31 cellular contexts compared by ENCODE assay signal in genomic region chr17:12596961-12597360, GRCh38.
DNase-seq lines count a peak whose midpoint lies in the region; ATAC-seq and TF ChIP-seq lines count a peak whose summit lies in the region.
"Had no signal": no experiment of that assay in that cellular context is flagged by ENCODE, and none has a peak within 500 bp of the region (broad histone marks: within the 10 kb centered on the region; RNA-seq: fewer than 3 reads in every experiment).

No MANE protein-coding gene starts in this region.

- no peak for TF ChIP-seq POLR2A in IMR-90 (IDR thresholded peaks at IDR 0.05; ENCODE audit: low read depth, low read length)

- H3K27me3 ChIP-seq in IMR-90 (ENCODE audit: control insufficient read depth, insufficient read depth, low read length), result no peaks in the 10 kb centered on the region
- H3K27me3 ChIP-seq: BE2C; BLaER1; BLaER1 treated with 17β-estradiol and CSF1 and Interleukin-3, amounts not matched to agents 10 nM and 100 nM had no signal

- no peak overlapping the region for H2AK9ac ChIP-seq in IMR-90 (replicated peaks; ENCODE audit: low read depth, low read length, poor library complexity)

- no peak overlapping the region for H3K9ac ChIP-seq in IMR-90 (ENCODE audit: low read depth, low read length)
- H3K9ac ChIP-seq: BLaER1; BLaER1 treated with 17β-estradiol and CSF1 and Interleukin-3, amounts not matched to agents 10 nM and 100 nM had no signal

- H2BK15ac ChIP-seq in IMR-90 (ENCODE audit: low read depth, low read length), result no peak overlapping the region

- H3K9me1 ChIP-seq in IMR-90 (ENCODE audit: insufficient read depth, low read length), result no peaks in the 10 kb centered on the region

- no TSS peak for BruUV-seq in IMR-90 (replicated peaks; lab: Mats Ljungman, UMichigan)

- 0 out of 2 replicates have a peak overlapping the region, but pooled peaks have one; percentile 30 for H2BK20ac ChIP-seq in IMR-90 (ENCODE audit: low read depth, low read length)

- H3K4me3 ChIP-seq in IMR-90 (ENCODE audit: insufficient read depth, low read depth, low read length), result no peak overlapping the region
- H3K4me3 ChIP-seq: A549; BLaER1; BLaER1 treated with 17β-estradiol and CSF1 and Interleukin-3, amounts not matched to agents 10 nM and 100 nM had no signal

- H3K27ac ChIP-seq in IMR-90 (ENCODE audit: insufficient read depth, low read length), result no peak overlapping the region
- H3K27ac ChIP-seq: 22Rv1; A549; BLaER1; BLaER1 treated with 17β-estradiol and CSF1 and Interleukin-3, amounts not matched to agents 10 nM and 100 nM; C4-2B had no signal

- H3K27ac Mint-ChIP-seq in nephron progenitor cell, result peak overlapping the region; percentile 82
- H3K27ac Mint-ChIP-seq: B cell; CD14-positive monocyte; CD4-positive, alpha-beta memory T cell; CD4-positive, alpha-beta T cell; CD4-positive, CD25-positive, alpha-beta regulatory T cell; CD8-positive, alpha-beta memory T cell; CD8-positive, alpha-beta T cell had no signal

- TF ChIP-seq RAD21 in IMR-90 (IDR thresholded peaks at IDR 0.05; ENCODE audit: low read length), result no peak

- H3K4ac ChIP-seq in IMR-90 (ENCODE audit: low read depth, low read length), result no peak overlapping the region

- H3K18ac ChIP-seq in IMR-90 (ENCODE audit: low read depth, low read length), result no peak overlapping the region

- no peaks in the 10 kb centered on the region for H3K9me3 ChIP-seq in IMR-90 (ENCODE audit: control insufficient read depth, insufficient read depth, low read length)
- H3K9me3 ChIP-seq: A549; BE2C; BLaER1; BLaER1 treated with 17β-estradiol and CSF1 and Interleukin-3, amounts not matched to agents 10 nM and 100 nM; Caco-2 had no signal

- peaks cover 10% of the 10 kb centered on the region for H3K36me3 Mint-ChIP-seq in nephron progenitor cell (ENCODE audit: low read depth)
- H3K36me3 Mint-ChIP-seq: CD14-positive monocyte; CD4-positive, alpha-beta memory T cell; CD4-positive, CD25-positive, alpha-beta regulatory T cell; CD8-positive, alpha-beta memory T cell; CD8-positive, alpha-beta T cell had no signal

- no peak overlapping the region for H4K5ac ChIP-seq in IMR-90 (ENCODE audit: low read depth, low read length)

- POLR2A ChIA-PET in IMR-90 (lab: Charles Lee; ENCODE audit: unreplicated experiment), result no interaction called here

- H2AFZ ChIP-seq in IMR-90 (replicated peaks; ENCODE audit: low read length, poor library complexity), result no peak overlapping the region

- TF ChIP-seq CTCF in IMR-90 (conservative IDR thresholded peaks at IDR 0.05; ENCODE audit: low read depth, low read length) (no peak), nephron progenitor cell (IDR thresholded peaks at IDR 0.05) (no peak)

- in situ Hi-C loops in IMR-90 (cut with MboI; ENCODE audit: low sequenced_read_pairs), result no loop called here

- H3K4me3 Mint-ChIP-seq in nephron progenitor cell, result no peak overlapping the region
- H3K4me3 Mint-ChIP-seq: B cell; CD14-positive monocyte; CD4-positive, alpha-beta memory T cell; CD4-positive, alpha-beta T cell; CD4-positive, CD25-positive, alpha-beta regulatory T cell; CD8-positive, alpha-beta memory T cell; CD8-positive, alpha-beta T cell had no signal

- no peak overlapping the region for H4K91ac ChIP-seq in IMR-90 (ENCODE audit: insufficient read depth, low read depth, low read length)

- H2BK120ac ChIP-seq in IMR-90 (ENCODE audit: low read depth, low read length), result no peak overlapping the region

- peak overlapping the region; percentile 40; the same call in 1 of the 2 replicates for H2AK5ac ChIP-seq in IMR-90 (ENCODE audit: low read depth, low read length)

- 94% methylated on average over 2 of the region's 11 CpGs; no CpG with 5 or more reads in 1 of the 2 experiments for WGBS in IMR-90 (ENCODE audit: extremely low coverage in 2 of 2, insufficient read length in 1 of 2), 2 experiments

- peaks cover 14% of the 10 kb centered on the region for H3K27me3 Mint-ChIP-seq in nephron progenitor cell (ENCODE audit: low read depth, poor library complexity)
- H3K27me3 Mint-ChIP-seq: B cell; CD4-positive, alpha-beta memory T cell; CD4-positive, alpha-beta T cell; CD4-positive, CD25-positive, alpha-beta regulatory T cell; CD8-positive, alpha-beta memory T cell had no signal

- ATAC-seq in IMR-90 (ENCODE audit: low read depth) (no peak), GM18519 (IDR thresholded peaks at IDR 0.05; ENCODE audit: low FRiP score, unreplicated experiment) (no peak)
- ATAC-seq: A549; CD8-positive, alpha-beta T cell had no signal

- H3K79me1 ChIP-seq in IMR-90 (ENCODE audit: low read depth in 1 of 2, low read length in 2 of 2), result no peaks in the 10 kb centered on the region

- H3K56ac ChIP-seq in IMR-90 (ENCODE audit: extremely low read depth, insufficient read depth, low read length), result no peak overlapping the region

- H3K4me1 ChIP-seq in IMR-90 (ENCODE audit: control insufficient read depth, insufficient read depth, low read length), result peaks cover 6% of the 10 kb centered on the region
- H3K4me1 ChIP-seq: BE2C; BLaER1; BLaER1 treated with 17β-estradiol and CSF1 and Interleukin-3, amounts not matched to agents 10 nM and 100 nM; Caco-2 had no signal

- H3K36me3 ChIP-seq in IMR-90 (ENCODE audit: control insufficient read depth, insufficient read depth, low read length), result no peaks in the 10 kb centered on the region
- H3K36me3 ChIP-seq: BE2C; BLaER1; BLaER1 treated with 17β-estradiol and CSF1 and Interleukin-3, amounts not matched to agents 10 nM and 100 nM had no signal

- peak overlapping the region; percentile 36 for H2BK5ac ChIP-seq in IMR-90 (ENCODE audit: low read depth, low read length, poor library complexity, severe bottlenecking)

- DNase-seq in IMR-90 (no peak), nephron progenitor cell (no peak), DMS 273 (lab: John Stamatoyannopoulos, UW; ENCODE audit: unreplicated experiment) (no peak)
- DNase-seq: 8988T; ACHN; AML-193; BE2C; C1 segment of cervical spinal cord; Caco-2; Calu3; CD4-positive, alpha-beta memory T cell; CD4-positive, alpha-beta T cell; CD4-positive, CD25-positive, alpha-beta regulatory T cell; CD8-positive, alpha-beta memory T cell; CD8-positive, alpha-beta T cell; COR-L47; DMS 273 treated with DMSO at 0.1 percent for 48 hours; DMS153; DMS53; DMS79; DMS79 treated with DMSO at 0.1 percent for 48 hours; DND-41; EL had no signal

- H3K9me3 Mint-ChIP-seq in nephron progenitor cell, result peaks cover 25% of the 10 kb centered on the region

- H3K23ac ChIP-seq in IMR-90 (ENCODE audit: low read depth, low read length), result no peak overlapping the region

- intact Hi-C loops in IMR-90 (cut with micrococcal nuclease), result no loop called here

- CTCF ChIA-PET in IMR-90 (lab: Yijun Ruan, JAX), result no interaction called here

- dilution Hi-C loops in IMR-90 (cut with HindIII; ENCODE audit: low sequenced_read_pairs, unreplicated experiment), result no loop called here

- H3K4me2 ChIP-seq in IMR-90 (ENCODE audit: low read depth, low read length), result no peak overlapping the region
- H3K4me2 ChIP-seq: A549; BLaER1; BLaER1 treated with 17β-estradiol and CSF1 and Interleukin-3, amounts not matched to agents 10 nM and 100 nM had no signal

- no peak overlapping the region for H4K8ac ChIP-seq in IMR-90 (ENCODE audit: low read depth in 2 of 2, low read length in 2 of 2)

- peaks cover 22% of the 10 kb centered on the region for H3K4me1 Mint-ChIP-seq in nephron progenitor cell
- H3K4me1 Mint-ChIP-seq: B cell; CD14-positive monocyte; CD4-positive, alpha-beta memory T cell; CD4-positive, CD25-positive, alpha-beta regulatory T cell; CD8-positive, alpha-beta memory T cell had no signal

- H3K14ac ChIP-seq in IMR-90 (replicated peaks; ENCODE audit: low read depth, low read length), result no peak overlapping the region

- no peaks in the 10 kb centered on the region for H4K20me1 ChIP-seq in IMR-90 (ENCODE audit: insufficient read depth, low read length)
- H4K20me1 ChIP-seq: BLaER1; BLaER1 treated with 17β-estradiol and CSF1 and Interleukin-3, amounts not matched to agents 10 nM and 100 nM had no signal

TF ChIP-seq in IMR-90, 13 proteins besides CTCF, POLR2A, EP300 and RAD21:
- TF ChIP-seq RCOR1 (IDR thresholded peaks at IDR 0.05; ENCODE audit: insufficient replicate concordance, low read length) (no peak), USF2 (IDR thresholded peaks at IDR 0.05; ENCODE audit: low read depth, low read length) (no peak), ELK1 (IDR thresholded peaks at IDR 0.05; ENCODE audit: borderline replicate concordance, low read depth, low read length) (no peak), MAZ (IDR thresholded peaks at IDR 0.05; ENCODE audit: borderline replicate concordance, low read depth, low read length) (no peak), NFE2L2 (IDR thresholded peaks at IDR 0.05; ENCODE audit: low read depth, low read length) (no peak), CEBPB (IDR thresholded peaks at IDR 0.05; ENCODE audit: low read depth, low read length) (no peak), MXI1 (IDR thresholded peaks at IDR 0.05; ENCODE audit: borderline replicate concordance, low read depth, low read length) (no peak), SMC3 (IDR thresholded peaks at IDR 0.05; ENCODE audit: low read depth, low read length) (no peak), FOS (IDR thresholded peaks at IDR 0.05; ENCODE audit: low read depth, low read length) (no peak), BHLHE40 (IDR thresholded peaks at IDR 0.05; ENCODE audit: low read depth, low read length) (no peak), RFX5 (IDR thresholded peaks at IDR 0.05; ENCODE audit: low read depth, low read length) (no peak), CHD1 (IDR thresholded peaks at IDR 0.05; ENCODE audit: low read depth, low read length) (no peak), MAFK (IDR thresholded peaks at IDR 0.05; ENCODE audit: low read depth, low read length) (no peak)
